8 cellular contexts compared by ENCODE assay signal in the genomic region with DNA sequence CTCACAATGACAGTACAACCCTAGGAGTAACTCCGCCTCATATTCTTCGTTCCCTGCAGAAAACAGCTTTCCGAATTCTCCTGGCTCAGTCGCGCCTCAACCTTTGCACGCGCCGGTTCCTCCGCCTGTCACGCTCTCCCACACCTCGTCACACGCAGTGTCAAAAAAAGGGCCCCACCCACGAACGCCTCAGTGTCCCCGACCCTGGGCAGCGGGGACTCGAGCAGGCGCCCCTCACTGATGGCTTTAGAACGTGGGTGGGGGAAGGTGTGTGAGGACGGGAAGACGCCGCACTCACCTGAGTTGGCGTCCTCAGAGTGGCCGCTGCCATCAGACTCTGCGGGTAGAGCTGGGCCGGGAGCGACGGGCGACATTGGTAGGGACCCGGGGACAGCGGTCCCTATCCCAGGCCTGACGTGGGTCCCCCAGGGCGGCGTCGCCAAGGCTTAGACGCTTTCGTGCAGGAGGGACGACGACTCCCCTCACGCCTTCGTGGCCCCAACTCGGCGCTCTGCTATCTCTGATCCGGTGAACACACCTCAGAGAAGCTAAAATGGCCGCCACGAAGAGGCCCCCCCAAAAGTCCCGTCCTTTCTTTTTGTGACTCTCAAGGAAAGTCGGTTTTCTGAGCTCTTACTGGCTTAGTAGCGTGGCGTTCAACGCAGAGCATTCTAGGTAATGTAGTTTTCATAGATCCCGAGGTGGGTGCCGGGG. TPM values are rescaled to one million over a fixed set of nuclear protein-coding genes. Genes with fewer than 3 reads are reported as not detected.
DNase-seq lines count a peak whose midpoint lies in the region; ATAC-seq and TF ChIP-seq lines count a peak whose summit lies in the region.

A gene (minus strand): TSS at position 564 of the 714 bp plus-strand sequence. CDS start 233 bp downstream, at position 331.

- H3K4me1 Mint-ChIP-seq in activated CD4-positive, alpha-beta T cell treated with anti-CD3 and anti-CD28 coated beads, Interleukin-2, amount 10 ng/mL, durations not matched to agents 24 days and 14 days: peaks cover 14% of the 10 kb centered on the region

- peaks cover 40% of the 10 kb centered on the region for H3K36me3 Mint-ChIP-seq in activated CD4-positive, alpha-beta T cell treated with anti-CD3 and anti-CD28 coated beads, Interleukin-2, amount 10 ng/mL, durations not matched to agents 24 days and 14 days (ENCODE audit: low read depth)

- peak within 1 kb of the TSS; percentile 87 for H3K27ac Mint-ChIP-seq in activated CD4-positive, alpha-beta T cell treated with anti-CD3 and anti-CD28 coated beads, Interleukin-2, amount 10 ng/mL, durations not matched to agents 24 days and 14 days

- H3K9me3 ChIP-seq in ES-I3 (ENCODE audit: control insufficient read depth, insufficient read depth, low read length) (0 out of 2 replicates have a peak, but pooled peaks cover 3% of the 10 kb centered on the region), left lung (peaks cover 0 to 97% of the 10 kb centered on the region in 2 donors)

- TF ChIP-seq CTCF in left lung (IDR thresholded peaks at IDR 0.05): no peak

- peak within 1 kb of the TSS; percentile 63 for H3K9ac ChIP-seq in ES-I3 (ENCODE audit: low read depth, low read length)

- H3K27me3 ChIP-seq in left lung: peaks cover 0 to 8% of the 10 kb centered on the region in 2 donors

- peak; percentile 92 for ATAC-seq in left lung
- ATAC-seq in GM18861 (IDR thresholded peaks at IDR 0.05; ENCODE audit: unreplicated experiment): no peak
- ATAC-seq in GM19035 (IDR thresholded peaks at IDR 0.05; ENCODE audit: unreplicated experiment): no peak
- no peak for ATAC-seq in HG03378 (IDR thresholded peaks at IDR 0.05; ENCODE audit: unreplicated experiment)

- H3K36me3 ChIP-seq in ES-I3 (ENCODE audit: insufficient read depth, low read length): peaks cover 5% of the 10 kb centered on the region; the same call in 1 of the 2 replicates
- peaks cover 0 to 16% of the 10 kb centered on the region in 2 donors for H3K36me3 ChIP-seq in left lung

- peaks cover 43% of the 10 kb centered on the region for H3K9me3 Mint-ChIP-seq in activated CD4-positive, alpha-beta T cell treated with anti-CD3 and anti-CD28 coated beads, Interleukin-2, amount 10 ng/mL, durations not matched to agents 24 days and 14 days

- peak; percentile 76 for DNase-seq in activated CD4-positive, alpha-beta T cell treated with anti-CD3 and anti-CD28 coated beads, Interleukin-2, amount 10 ng/mL, durations not matched to agents 24 days and 14 days
- peak; percentile 36 for DNase-seq in effector CD8-positive, alpha-beta T cell (lab: John Stamatoyannopoulos, UW)
- peak; percentile 50 to 84 for DNase-seq in left lung
- DNase-seq in stimulated activated CD4-positive, alpha-beta T cell treated with anti-CD3 and anti-CD28 coated beads, Interleukin-4, amount 100 ng/mL, for 1 hour: peak; percentile 16

- no peaks in the 10 kb centered on the region for H3K4me1 ChIP-seq in ES-I3 (ENCODE audit: insufficient read depth, low read length)
- H3K4me1 ChIP-seq in left lung: peaks cover 3 to 4% of the 10 kb centered on the region in 2 donors

- peak within 1 kb of the TSS; percentile 59 to 75 for H3K27ac ChIP-seq in left lung

- H3K4me3 Mint-ChIP-seq in activated CD4-positive, alpha-beta T cell treated with anti-CD3 and anti-CD28 coated beads, Interleukin-2, amount 10 ng/mL, durations not matched to agents 24 days and 14 days: peak within 1 kb of the TSS; percentile 93

- intact Hi-C loops in activated CD4-positive, alpha-beta T cell treated with anti-CD3 and anti-CD28 coated beads, Interleukin-2, amount 10 ng/mL, durations not matched to agents 24 days and 14 days (cut with micrococcal nuclease): no loop called here
- intact Hi-C loops in left lung (cut with DNase I): no loop called here

- H3K27me3 Mint-ChIP-seq in activated CD4-positive, alpha-beta T cell treated with anti-CD3 and anti-CD28 coated beads, Interleukin-2, amount 10 ng/mL, durations not matched to agents 24 days and 14 days: peaks cover 2% of the 10 kb centered on the region

- H3K4me3 ChIP-seq in left lung: peak within 1 kb of the TSS; percentile 51 to 61

RNA-seq across cellular contexts. Expression of the gene that starts here (rescaled TPM):
- total RNA-seq in activated CD4-positive, alpha-beta T cell treated with anti-CD3 and anti-CD28 coated beads, Interleukin-2, amount 10 ng/mL, durations not matched to agents 24 days and 14 days: 3.1 and 3.9 TPM in 2 replicates
- total RNA-seq in left lung: 1 to 10 TPM; 7.0 to 8.3 TPM

Comparison
In these comparisons a context has a peak if more than half of its experiments do, and no peak if none do; other contexts are left out.
1. DNase-seq: peak in every context shown above with its lines; median percentile 76 in activated CD4-positive, alpha-beta T cell treated with anti-CD3 and anti-CD28 coated beads, Interleukin-2, amount 10 ng/mL, durations not matched to agents 24 days and 14 days; 67 in left lung; 36 in effector CD8-positive, alpha-beta T cell; 16 in stimulated activated CD4-positive, alpha-beta T cell treated with anti-CD3 and anti-CD28 coated beads, Interleukin-4, amount 100 ng/mL, for 1 hour.